ENCODE assay signal across 7 cellular contexts in the genomic region with DNA sequence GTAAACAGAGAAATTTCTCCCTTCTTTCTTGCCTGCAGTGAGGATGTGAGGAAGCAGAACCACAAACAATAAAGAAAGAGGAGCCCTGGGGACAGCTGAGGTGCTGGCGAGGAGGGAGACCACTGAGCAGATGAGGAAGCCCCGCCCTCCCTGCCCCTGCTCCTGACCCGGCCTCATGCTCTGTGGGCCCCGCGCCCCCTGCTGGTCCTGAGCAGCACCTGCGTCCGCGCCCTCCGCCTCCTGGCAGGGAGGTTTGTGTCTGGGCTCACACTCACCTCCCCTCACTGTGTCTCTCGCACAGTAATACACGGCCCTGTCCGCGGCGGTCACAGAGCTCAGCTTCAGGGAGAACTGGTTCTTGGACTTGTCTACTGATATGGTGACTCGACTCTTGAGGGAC.
A peak's percentile ranks its signal among the peaks of the same experiment; 100 is the strongest.
DNase-seq lines count a peak whose midpoint lies in the region; ATAC-seq, FAIRE-seq and TF ChIP-seq lines count a peak whose summit lies in the region.
"Not testable (repeated sequence)": the region's sequence is repeated elsewhere in the genome, so short reads cannot be mapped to it uniquely, and the experiment has no call there.

No MANE protein-coding gene starts in this region.

- H3K27ac ChIP-seq in K562 (ENCODE audit: extremely low read depth, low read depth, low read length): not testable (repeated sequence)

- not testable (repeated sequence) for TF ChIP-seq POLR2A in K562 (conservative IDR thresholded peaks at IDR 0.05)

- WGBS in K562 (ENCODE audit: insufficient coverage, low coverage, missing lambda C conversion rate): no CpG with 5 or more reads among the region's 15 CpGs

- H3K9ac ChIP-seq in K562 (ENCODE audit: insufficient read depth in 1 of 2, low read depth in 2 of 2, low read length in 2 of 2): not testable (repeated sequence)

- H3K9me3 ChIP-seq in K562 (replicated peaks; ENCODE audit: control insufficient read depth, insufficient read depth, low read depth, low read length): not testable (repeated sequence)

- FAIRE-seq in K562 (lab: Jason Lieb, UNC): peak; percentile 63

- CTCF ChIA-PET in K562 (lab: Yijun Ruan, JAX; ENCODE audit: low intra/inter-chr PET ratio): not testable (repeated sequence)

- DNase-seq in K562 (ENCODE audit: extremely low read depth in 1 of 4, low spot score in 3 of 4): not testable (repeated sequence)

- intact Hi-C loops in K562 (cut with micrococcal nuclease): not testable (repeated sequence)

- not testable (repeated sequence) for H3K9me1 ChIP-seq in K562 (ENCODE audit: control insufficient read depth, insufficient read depth, low read length)

- not testable (repeated sequence) for H2AFZ ChIP-seq in K562 (ENCODE audit: low read depth, low read length)

- not testable (repeated sequence) for TF ChIP-seq RAD21 in K562 (CRISPR knock-in tag; conservative IDR thresholded peaks at IDR 0.05 in 1 of 2, IDR thresholded peaks at IDR 0.05 in 1 of 2)

- H3K36me3 ChIP-seq in K562 (ENCODE audit: control insufficient read depth, insufficient read depth, low read length): not testable (repeated sequence)

- not testable (repeated sequence) for H3K79me2 ChIP-seq in K562 (ENCODE audit: control insufficient read depth, insufficient read depth, low read length)

- not testable (repeated sequence) for H4K20me1 ChIP-seq in K562 (replicated peaks; ENCODE audit: control insufficient read depth, insufficient read depth, low read length)

- H3K4me1 ChIP-seq in K562 (replicated peaks in 1 of 2; ENCODE audit: control insufficient read depth in 2 of 2, insufficient read depth in 2 of 2, low read length in 2 of 2): not testable (repeated sequence)

- POLR2A ChIA-PET in K562 (lab: Yijun Ruan, JAX): not testable (repeated sequence)

- not testable (repeated sequence) for TF ChIP-seq EP300 in K562 (IDR thresholded peaks at IDR 0.05; ENCODE audit: low read length)

- BruUV-seq in K562 (replicated peaks; lab: Mats Ljungman, UMichigan): not testable (repeated sequence)

- H3K27me3 ChIP-seq in K562 (ENCODE audit: control insufficient read depth in 2 of 2, insufficient read depth in 2 of 2, low read length in 2 of 2): not testable (repeated sequence)

- ATAC-seq in GM18511 (IDR thresholded peaks at IDR 0.05; ENCODE audit: unreplicated experiment) (peak; percentile 82), GM19043 (IDR thresholded peaks at IDR 0.05; ENCODE audit: low read depth, unreplicated experiment) (peak; percentile 71), GM21515 (IDR thresholded peaks at IDR 0.05; ENCODE audit: unreplicated experiment) (peak; percentile 81), HG02623 (IDR thresholded peaks at IDR 0.05; ENCODE audit: unreplicated experiment) (peak; percentile 78), HG02885 (IDR thresholded peaks at IDR 0.05; ENCODE audit: poor library complexity, unreplicated experiment) (peak; percentile 93), HG03469 (IDR thresholded peaks at IDR 0.05; ENCODE audit: unreplicated experiment) (peak; percentile 67), K562 (peak; percentile 93)

- not testable (repeated sequence) for H3K4me3 ChIP-seq in K562

- TF ChIP-seq CTCF in K562 (IDR thresholded peaks at IDR 0.05 in 2 of 3, conservative IDR thresholded peaks at IDR 0.05 in 1 of 3; ENCODE audit: insufficient read depth in 2 of 3, low read depth in 1 of 3, low read length in 3 of 3): not testable (repeated sequence)

- in situ Hi-C loops in K562 (cut with MboI): not testable (repeated sequence)

- H3K4me2 ChIP-seq in K562 (ENCODE audit: insufficient read depth, low read length): not testable (repeated sequence)
